ENCODE assay signal across 8 cellular contexts in genomic region chr1:1157914-1158710, GRCh38. TPM values are rescaled to one million over a fixed set of nuclear protein-coding genes. Genes with fewer than 3 reads are reported as not detected.
DNase-seq lines count a peak whose midpoint lies in the region; TF ChIP-seq lines count a peak whose summit lies in the region.

No MANE protein-coding gene starts in this region.

- H3K9me3 ChIP-seq in mammary epithelial cell (replicated peaks; ENCODE audit: insufficient read depth, low read length) (peaks cover 4% of the 10 kb centered on the region), skeletal muscle satellite cell (replicated peaks; ENCODE audit: low read length) (no peaks in the 10 kb centered on the region)

- H2AFZ ChIP-seq in mammary epithelial cell (ENCODE audit: low read depth, low read length): peak overlapping the region; percentile 89

- dilution Hi-C loops in mammary epithelial cell (cut with HindIII; ENCODE audit: low sequenced_read_pairs): no loop called here

- DNase-seq in DMS153 treated with DMSO at 0.1 percent for 48 hours (lab: John Stamatoyannopoulos, UW; ENCODE audit: unreplicated experiment) (peak; percentile 84), H7 (peak; percentile 90), RWPE1 (ENCODE audit: low spot score) (no peak), mammary epithelial cell (peak; percentile 33), iPS-NIHi11 (ENCODE audit: low spot score) (peak; percentile 81), NCI-H187 treated with DMSO at 0.1 percent for 48 hours (lab: John Stamatoyannopoulos, UW) (no peak), SIG-M5 treated with dmso at 0.1 percent for 504 hours (lab: John Stamatoyannopoulos, UW; ENCODE audit: unreplicated experiment) (no peak)

- H3K36me3 ChIP-seq in H7 (replicated peaks; ENCODE audit: control insufficient read depth, insufficient read depth, low read length) (no peaks in the 10 kb centered on the region), mammary epithelial cell (ENCODE audit: insufficient read depth, low read length) (no peaks in the 10 kb centered on the region), skeletal muscle satellite cell (ENCODE audit: insufficient read depth, low read length) (no peaks in the 10 kb centered on the region)

- no peaks in the 10 kb centered on the region; the same call in 1 of the 2 replicates for H3K27me3 ChIP-seq in H7 (ENCODE audit: control insufficient read depth, insufficient read depth, low read length)
- H3K27me3 ChIP-seq in mammary epithelial cell (ENCODE audit: insufficient read depth, low read length): no peaks in the 10 kb centered on the region
- no peaks in the 10 kb centered on the region for H3K27me3 ChIP-seq in skeletal muscle satellite cell (ENCODE audit: control insufficient read depth, insufficient read depth, low read length)

- 15% methylated on average over 13 of the region's 46 CpGs for WGBS in mammary epithelial cell (ENCODE audit: low coverage, missing lambda C conversion rate)

- intact Hi-C loops in mammary epithelial cell (cut with micrococcal nuclease): no loop called here

- in situ Hi-C loops in mammary epithelial cell (cut with MboI; ENCODE audit: low sequenced_read_pairs in 2 of 2): no loop called here

- POLR2A ChIA-PET in RWPE1 (lab: Yijun Ruan, JAX; ENCODE audit: low non-redundant PET): no interaction called here

- peak overlapping the region; percentile 43 for H3K4me3 ChIP-seq in H7 (ENCODE audit: insufficient read depth, low read depth, low read length)
- H3K4me3 ChIP-seq in mammary epithelial cell (replicated peaks in 1 of 3; ENCODE audit: insufficient read depth in 1 of 3, low read depth in 2 of 3, low read length in 3 of 3): peak overlapping the region; percentile 42 to 60 (median 49)
- peak overlapping the region; percentile 75 for H3K4me3 ChIP-seq in skeletal muscle satellite cell (ENCODE audit: low read length)

- BruUV-seq in mammary epithelial cell (replicated peaks; lab: Mats Ljungman, UMichigan): no TSS peak

- H3K27ac ChIP-seq in RWPE1 (peak overlapping the region; percentile 83), mammary epithelial cell (ENCODE audit: insufficient read depth, low read depth, low read length) (peak overlapping the region; percentile 59)

- no peaks in the 10 kb centered on the region for H4K20me1 ChIP-seq in mammary epithelial cell (ENCODE audit: insufficient read depth, low read length)

- TF ChIP-seq CTCF in RWPE1 (conservative IDR thresholded peaks at IDR 0.05; ENCODE audit: low read depth): no peak
- no peak for TF ChIP-seq CTCF in mammary epithelial cell (conservative IDR thresholded peaks at IDR 0.05 in 1 of 2, IDR thresholded peaks at IDR 0.05 in 1 of 2; ENCODE audit: extremely low read depth in 1 of 2, insufficient read depth in 1 of 2, low read depth in 1 of 2, low read length in 2 of 2)

- CTCF ChIA-PET in RWPE1 (lab: Yijun Ruan, JAX): interaction anchor here (0.6 kb wide), 1 partner anchor 40 kb away, joined by 3 read pairs; no protein-coding TSS in a partner anchor
- CTCF ChIA-PET in mammary epithelial cell (lab: Charles Lee; ENCODE audit: low non-redundant PET): interaction anchor here (0.5 kb wide), 1 partner anchor 133 kb away, joined by 8 read pairs; no protein-coding TSS in a partner anchor

- peaks cover 25% of the 10 kb centered on the region for H3K4me1 ChIP-seq in mammary epithelial cell (ENCODE audit: insufficient read depth, low read length)
- H3K4me1 ChIP-seq in skeletal muscle satellite cell (ENCODE audit: control insufficient read depth, insufficient read depth, low read length): peaks cover 14% of the 10 kb centered on the region

- H3K4me2 ChIP-seq in mammary epithelial cell (ENCODE audit: insufficient read depth, low read depth, low read length) (peak overlapping the region; percentile 99), skeletal muscle satellite cell (ENCODE audit: low read length) (peak overlapping the region; percentile 99)

- H3K9ac ChIP-seq in mammary epithelial cell (ENCODE audit: insufficient read depth, low read length): peak overlapping the region; percentile 66
- H3K9ac ChIP-seq in skeletal muscle satellite cell (ENCODE audit: low read depth, low read length): peak overlapping the region; percentile 96

- H3K79me2 ChIP-seq in mammary epithelial cell (ENCODE audit: insufficient read depth, low read length): no peaks in the 10 kb centered on the region

RNA-seq across cellular contexts. Expression of gene TTLL10, which starts 15.6 kb away (rescaled TPM):
- total RNA-seq in H7 (2014; rRNA removed; shearing (Covaris generic)): not detected in 2 replicates
- not detected for total RNA-seq in mammary epithelial cell
- not detected for polyA plus RNA-seq in mammary epithelial cell
- polyA minus RNA-seq in mammary epithelial cell: not detected
- not detected in 2 replicates for total RNA-seq in skeletal muscle satellite cell (2012; rRNA removed)

RNA-seq across cellular contexts. Expression of gene C1orf159, which starts 42.2 kb away (rescaled TPM):
- total RNA-seq in H7 (2014; rRNA removed; shearing (Covaris generic)): 29.3 and 32.0 TPM in 2 replicates
- total RNA-seq in mammary epithelial cell: 10 to 100 TPM in 1 of 2 donors, 1 to 10 TPM in 1; 9.5 to 23.8 TPM
- 11.6 TPM for polyA plus RNA-seq in mammary epithelial cell
- 0.88 TPM for polyA minus RNA-seq in mammary epithelial cell
- total RNA-seq in skeletal muscle satellite cell (2012; rRNA removed): 7.9 and 11.6 TPM in 2 replicates

RNA-seq across cellular contexts. Expression of gene TNFRSF18, which starts 48.3 kb away (rescaled TPM):
- total RNA-seq in H7 (2014; rRNA removed; shearing (Covaris generic)): not detected in 2 replicates
- under 1 TPM in 1 of 2 donors, not detected in 1; 0.67 TPM for total RNA-seq in mammary epithelial cell
- not detected for polyA plus RNA-seq in mammary epithelial cell
- not detected for polyA minus RNA-seq in mammary epithelial cell
- not detected in 2 replicates for total RNA-seq in skeletal muscle satellite cell (2012; rRNA removed)

RNA-seq across cellular contexts. Expression of gene TNFRSF4, which starts 55.8 kb away (rescaled TPM):
- total RNA-seq in H7 (2014; rRNA removed; shearing (Covaris generic)): 0.07 and 0.89 TPM in 2 replicates
- total RNA-seq in mammary epithelial cell: under 1 TPM in 1 of 2 donors, not detected in 1; 0.28 TPM
- polyA plus RNA-seq in mammary epithelial cell: not detected
- polyA minus RNA-seq in mammary epithelial cell: not detected
- not detected in 2 replicates for total RNA-seq in skeletal muscle satellite cell (2012; rRNA removed)

Comparison
In these comparisons a context has a peak if more than half of its experiments do, and no peak if none do; other contexts are left out.
1. DNase-seq: peak in DMS153 treated with DMSO at 0.1 percent for 48 hours (single experiment), H7 (single experiment), mammary epithelial cell (single experiment) and iPS-NIHi11 (single experiment); none in RWPE1 (single experiment), NCI-H187 treated with DMSO at 0.1 percent for 48 hours (single experiment) and SIG-M5 treated with dmso at 0.1 percent for 504 hours (single experiment).
2. Peak in every context shown above with its lines, with median percentiles within 50 percentile points of each other: H3K4me3 ChIP-seq.